In genomic region chr16:11292076-11292748, GRCh38 we compare ENCODE assay signal across 26 cellular contexts. TPM values are rescaled to one million over a fixed set of nuclear protein-coding genes. Genes with fewer than 3 reads are reported as not detected.
DNase-seq lines count a peak whose midpoint lies in the region; ATAC-seq, FAIRE-seq and TF ChIP-seq lines count a peak whose summit lies in the region.
"Had no signal": no experiment of that assay in that cellular context is flagged by ENCODE, and none has a peak within 500 bp of the region (broad histone marks: within the 10 kb centered on the region; RNA-seq: fewer than 3 reads in every experiment).

No MANE protein-coding gene starts in this region.

- FAIRE-seq in endothelial cell of umbilical vein (lab: Jason Lieb, UNC) = peak; percentile 33
- FAIRE-seq: A549, G401.6, GM12892, GM19239 had no signal

- no peaks in the 10 kb centered on the region; the same call in 1 of the 2 replicates for H3K27me3 Mint-ChIP-seq in WTC11 (ENCODE audit: low read depth)
- H3K27me3 Mint-ChIP-seq: CD4-positive, alpha-beta T cell had no signal

- no peaks in the 10 kb centered on the region for H3K9me3 Mint-ChIP-seq in WTC11
- H3K9me3 Mint-ChIP-seq: CD4-positive, alpha-beta T cell; CD8-positive, alpha-beta memory T cell; H9 had no signal

- CTCF ChIA-PET in WTC11 (lab: Charles Lee) (interaction anchor here (0.7 to 2.3 kb wide), 5 partner anchors 36 to 95 kb away, joined by 3 to 13 read pairs (median 3); partner anchors contain the start of gene SOCS1), endothelial cell of umbilical vein (lab: Charles Lee) (interaction anchor here (1.0 to 1.3 kb wide), 2 partner anchors 23 to 41 kb away, joined by 3 read pairs; partner anchors contain the start of gene TNP2)

- no peak for TF ChIP-seq CTCF in WTC11 (IDR thresholded peaks at IDR 0.05)
- TF ChIP-seq CTCF in endothelial cell of umbilical vein (IDR thresholded peaks at IDR 0.05; ENCODE audit: extremely low read depth in 1 of 2, insufficient read depth in 1 of 2, low read depth in 1 of 2, low read length in 2 of 2) = no peak
- TF ChIP-seq CTCF in osteoblast (IDR thresholded peaks at IDR 0.05; ENCODE audit: extremely low read depth, low read depth, low read length) = no peak

- dilution Hi-C loops in endothelial cell of umbilical vein (cut with MboI; ENCODE audit: extremely low pct_ligation_motif_present, low sequenced_read_pairs) = no loop called here

- H3K9me3 ChIP-seq in endothelial cell of umbilical vein (replicated peaks; ENCODE audit: control insufficient read depth, insufficient read depth, low read length) (no peaks in the 10 kb centered on the region), osteoblast (ENCODE audit: low read depth, low read length) (no peaks in the 10 kb centered on the region)
- H3K9me3 ChIP-seq: A549; BE2C; BLaER1 treated with 17β-estradiol and CSF1 and Interleukin-3, amounts not matched to agents 10 nM and 100 nM had no signal

- no peaks in the 10 kb centered on the region for H3K36me3 Mint-ChIP-seq in WTC11

- no peak overlapping the region for H3K4me3 ChIP-seq in endothelial cell of umbilical vein (replicated peaks in 1 of 3; ENCODE audit: insufficient read depth in 1 of 3, low read depth in 1 of 3, low read length in 3 of 3)
- H3K4me3 ChIP-seq in osteoblast (ENCODE audit: insufficient read depth, low read length) = no peak overlapping the region
- H3K4me3 ChIP-seq: A549; BLaER1 treated with 17β-estradiol and CSF1 and Interleukin-3, amounts not matched to agents 10 nM and 100 nM; GM23248 had no signal

- no peak for TF ChIP-seq POLR2A in endothelial cell of umbilical vein (IDR thresholded peaks at IDR 0.05; ENCODE audit: low read depth, low read length)

- H3K4me1 Mint-ChIP-seq in WTC11 = peaks cover 31% of the 10 kb centered on the region

- POLR2A ChIA-PET in WTC11 (lab: Charles Lee) = no interaction called here
- POLR2A ChIA-PET in endothelial cell of umbilical vein (lab: Charles Lee) = interaction anchor here (0.6 kb wide), 1 partner anchor 87 kb away, joined by 3 read pairs; no protein-coding TSS in a partner anchor

- H3K36me3 ChIP-seq in endothelial cell of umbilical vein (ENCODE audit: control insufficient read depth in 2 of 2, extremely low read depth in 1 of 2, insufficient read depth in 2 of 2, low read length in 2 of 2) (no peaks in the 10 kb centered on the region), osteoblast (ENCODE audit: insufficient read depth, low read length) (no peaks in the 10 kb centered on the region)
- H3K36me3 ChIP-seq: BE2C; BLaER1 treated with 17β-estradiol and CSF1 and Interleukin-3, amounts not matched to agents 10 nM and 100 nM had no signal

- no peak for DNase-seq in WTC11 (ENCODE audit: low spot score)
- no peak for DNase-seq in endothelial cell of umbilical vein (ENCODE audit: low read depth, low spot score)
- DNase-seq in osteoblast (ENCODE audit: insufficient read length, low spot score, missing footprints) = peak; percentile 54
- DNase-seq in DMS 273 treated with DMSO at 0.1 percent for 48 hours (lab: John Stamatoyannopoulos, UW) = no peak
- DNase-seq: 8988T; ACHN; AML-193; BE2C; Calu3; CD4-positive, alpha-beta T cell; CD8-positive, alpha-beta memory T cell; COR-L47; DMS153; DND-41; GM23248; H9 had no signal

- H3K79me2 ChIP-seq in endothelial cell of umbilical vein (ENCODE audit: control insufficient read depth, insufficient read depth, low read length) = no peaks in the 10 kb centered on the region
- H3K79me2 ChIP-seq in osteoblast (ENCODE audit: insufficient read depth, low read length) = no peaks in the 10 kb centered on the region

- BruUV-seq in endothelial cell of umbilical vein (replicated peaks; lab: Mats Ljungman, UMichigan) = no TSS peak

- no peak overlapping the region for H3K4me2 ChIP-seq in endothelial cell of umbilical vein (ENCODE audit: insufficient read depth, low read length)
- no peak overlapping the region for H3K4me2 ChIP-seq in osteoblast (ENCODE audit: insufficient read depth, low read length)
- H3K4me2 ChIP-seq: A549 had no signal

- no peaks in the 10 kb centered on the region for H3K9me1 ChIP-seq in endothelial cell of umbilical vein (replicated peaks; ENCODE audit: control insufficient read depth, extremely low read depth, insufficient read depth, low read length)

- H2AFZ ChIP-seq in endothelial cell of umbilical vein (ENCODE audit: low read depth, low read length) = no peak overlapping the region
- no peak overlapping the region for H2AFZ ChIP-seq in osteoblast (ENCODE audit: low read length)
- H2AFZ ChIP-seq: GM23248 had no signal

- H3K9ac ChIP-seq in endothelial cell of umbilical vein (replicated peaks; ENCODE audit: extremely low read depth, insufficient read depth, low read length) = no peak overlapping the region
- H3K9ac ChIP-seq: BLaER1 treated with 17β-estradiol and CSF1 and Interleukin-3, amounts not matched to agents 10 nM and 100 nM; GM23248 had no signal

- no peak overlapping the region for H3K27ac Mint-ChIP-seq in WTC11
- H3K27ac Mint-ChIP-seq: CD14-positive monocyte; CD4-positive, alpha-beta T cell; CD8-positive, alpha-beta memory T cell had no signal

- ATAC-seq in WTC11 = no peak
- ATAC-seq in HG03571 (IDR thresholded peaks at IDR 0.05; ENCODE audit: unreplicated experiment) = no peak
- ATAC-seq in GM18870 (IDR thresholded peaks at IDR 0.05; ENCODE audit: unreplicated experiment) = no peak
- ATAC-seq: A549, HCT116 had no signal

- no peak overlapping the region for H3K4me3 Mint-ChIP-seq in WTC11
- H3K4me3 Mint-ChIP-seq: CD4-positive, alpha-beta T cell; CD8-positive, alpha-beta memory T cell; H9 had no signal

- H3K4me1 ChIP-seq in endothelial cell of umbilical vein (ENCODE audit: control insufficient read depth, extremely low read depth, insufficient read depth, low read length) = no peaks in the 10 kb centered on the region
- peaks cover 7% of the 10 kb centered on the region for H3K4me1 ChIP-seq in osteoblast (ENCODE audit: insufficient read depth, low read length)
- H3K4me1 ChIP-seq: A549 had no signal

- no peak overlapping the region for H3K27ac ChIP-seq in endothelial cell of umbilical vein (ENCODE audit: insufficient read depth, low read depth, low read length)
- H3K27ac ChIP-seq in osteoblast (ENCODE audit: low read depth, low read length) = no peak overlapping the region
- H3K27ac ChIP-seq: A549; BLaER1 treated with 17β-estradiol and CSF1 and Interleukin-3, amounts not matched to agents 10 nM and 100 nM; GM23248 had no signal

- H3K27me3 ChIP-seq in endothelial cell of umbilical vein (ENCODE audit: control insufficient read depth in 2 of 2, insufficient read depth in 2 of 2, low read length in 2 of 2) (peaks cover 0 to 3% of the 10 kb centered on the region in 2 experiments), osteoblast (ENCODE audit: insufficient read depth, low read length) (peaks cover 24% of the 10 kb centered on the region)
- H3K27me3 ChIP-seq: BE2C had no signal

- intact Hi-C loops in endothelial cell of umbilical vein (cut with micrococcal nuclease) = no loop called here

- no peaks in the 10 kb centered on the region for H4K20me1 ChIP-seq in endothelial cell of umbilical vein (replicated peaks; ENCODE audit: control insufficient read depth, extremely low read depth, insufficient read depth, low read length)
- no peaks in the 10 kb centered on the region for H4K20me1 ChIP-seq in osteoblast (ENCODE audit: insufficient read depth, low read length)
- H4K20me1 ChIP-seq: BLaER1 treated with 17β-estradiol and CSF1 and Interleukin-3, amounts not matched to agents 10 nM and 100 nM had no signal

RNA-seq across cellular contexts. Expression of gene PRM1, which starts 11.1 kb away (rescaled TPM):
- total RNA-seq in WTC11 (2021) (0.48 TPM in 1 of 3 replicates, not detected in the others), endothelial cell of umbilical vein (not detected in 2 replicates), osteoblast (not detected in 2 replicates)
- not detected in 2 replicates for polyA plus RNA-seq in endothelial cell of umbilical vein
- not detected in 2 replicates for polyA plus RNA-seq in endothelial cell of umbilical vein (2011; cell fraction: cytosol; rRNA removed)
- polyA plus RNA-seq in endothelial cell of umbilical vein (2011; cell fraction: nucleus; rRNA removed) = not detected in 2 replicates
- polyA plus RNA-seq in endothelial cell of umbilical vein (2012) = not detected in 2 replicates
- not detected in 2 replicates for polyA minus RNA-seq in endothelial cell of umbilical vein
- not detected for polyA minus RNA-seq in endothelial cell of umbilical vein (2011; cell fraction: cytosol; rRNA and poly(A)+ RNA removed)
- polyA minus RNA-seq in endothelial cell of umbilical vein (2011; cell fraction: nucleus; rRNA and poly(A)+ RNA removed) = not detected in 2 replicates
- total RNA-seq: Calu3; CD4-positive, alpha-beta T cell; CD8-positive, alpha-beta memory T cell; GM23248; H4; H9 had no signal
- polyA plus RNA-seq: A549; CD14-positive monocyte; CD8-positive, alpha-beta memory T cell; GM23248 had no signal

RNA-seq across cellular contexts. Expression of gene PRM2, which starts 15.9 kb away (rescaled TPM):
- not detected in 3 replicates for total RNA-seq in WTC11 (2021)
- total RNA-seq in endothelial cell of umbilical vein = not detected in 2 replicates
- not detected in 2 replicates for polyA plus RNA-seq in endothelial cell of umbilical vein
- polyA plus RNA-seq in endothelial cell of umbilical vein (2011; cell fraction: cytosol; rRNA removed) = not detected in 2 replicates
- not detected in 2 replicates for polyA plus RNA-seq in endothelial cell of umbilical vein (2011; cell fraction: nucleus; rRNA removed)
- not detected in 2 replicates for polyA plus RNA-seq in endothelial cell of umbilical vein (2012)
- polyA minus RNA-seq in endothelial cell of umbilical vein = not detected in 2 replicates
- not detected for polyA minus RNA-seq in endothelial cell of umbilical vein (2011; cell fraction: cytosol; rRNA and poly(A)+ RNA removed)
- polyA minus RNA-seq in endothelial cell of umbilical vein (2011; cell fraction: nucleus; rRNA and poly(A)+ RNA removed) = not detected in 2 replicates
- total RNA-seq in osteoblast = not detected in 2 replicates
- total RNA-seq: Calu3; CD4-positive, alpha-beta T cell; CD8-positive, alpha-beta memory T cell; GM23248; H4; H9 had no signal
- polyA plus RNA-seq: A549; CD14-positive monocyte; CD8-positive, alpha-beta memory T cell; GM23248 had no signal

RNA-seq across cellular contexts. Expression of gene PRM3, which starts 18.8 kb away (rescaled TPM):
- total RNA-seq in WTC11 (2021) = not detected in 3 replicates
- not detected in 2 replicates for total RNA-seq in endothelial cell of umbilical vein
- not detected in 2 replicates for polyA plus RNA-seq in endothelial cell of umbilical vein
- not detected in 2 replicates for polyA plus RNA-seq in endothelial cell of umbilical vein (2011; cell fraction: cytosol; rRNA removed)
- not detected in 2 replicates for polyA plus RNA-seq in endothelial cell of umbilical vein (2011; cell fraction: nucleus; rRNA removed)
- polyA plus RNA-seq in endothelial cell of umbilical vein (2012) = not detected in 2 replicates
- not detected in 2 replicates for polyA minus RNA-seq in endothelial cell of umbilical vein
- not detected for polyA minus RNA-seq in endothelial cell of umbilical vein (2011; cell fraction: cytosol; rRNA and poly(A)+ RNA removed)
- polyA minus RNA-seq in endothelial cell of umbilical vein (2011; cell fraction: nucleus; rRNA and poly(A)+ RNA removed) = not detected in 2 replicates
- total RNA-seq in osteoblast = not detected in 2 replicates
- total RNA-seq: Calu3; CD4-positive, alpha-beta T cell; CD8-positive, alpha-beta memory T cell; GM23248; H4; H9 had no signal
- polyA plus RNA-seq: A549; CD14-positive monocyte; CD8-positive, alpha-beta memory T cell; GM23248 had no signal

RNA-seq across cellular contexts. Expression of gene TNP2, which starts 23.1 kb away (rescaled TPM):
- not detected in 3 replicates for total RNA-seq in WTC11 (2021)
- not detected in 2 replicates for total RNA-seq in endothelial cell of umbilical vein
- polyA plus RNA-seq in endothelial cell of umbilical vein = not detected in 2 replicates
- polyA plus RNA-seq in endothelial cell of umbilical vein (2011; cell fraction: cytosol; rRNA removed) = not detected in 2 replicates
- not detected in 2 replicates for polyA plus RNA-seq in endothelial cell of umbilical vein (2011; cell fraction: nucleus; rRNA removed)
- polyA plus RNA-seq in endothelial cell of umbilical vein (2012) = not detected in 2 replicates
- polyA minus RNA-seq in endothelial cell of umbilical vein = not detected in 2 replicates
- not detected for polyA minus RNA-seq in endothelial cell of umbilical vein (2011; cell fraction: cytosol; rRNA and poly(A)+ RNA removed)
- polyA minus RNA-seq in endothelial cell of umbilical vein (2011; cell fraction: nucleus; rRNA and poly(A)+ RNA removed) = not detected in 2 replicates
- not detected in 2 replicates for total RNA-seq in osteoblast
- total RNA-seq: Calu3; CD4-positive, alpha-beta T cell; CD8-positive, alpha-beta memory T cell; GM23248; H4; H9 had no signal
- polyA plus RNA-seq: A549; CD14-positive monocyte; CD8-positive, alpha-beta memory T cell; GM23248 had no signal

RNA-seq across cellular contexts. Expression of gene SOCS1, which starts 36.2 kb away (rescaled TPM):
- total RNA-seq in WTC11 (2021) (62.3 to 67.1 TPM (median 62.5 TPM) in 3 replicates), endothelial cell of umbilical vein (0.81 and 1.1 TPM in 2 replicates), osteoblast (1.1 and 1.8 TPM in 2 replicates)
- 1.2 and 1.7 TPM in 2 replicates for polyA plus RNA-seq in endothelial cell of umbilical vein
- 0.71 and 1.0 TPM in 2 replicates for polyA plus RNA-seq in endothelial cell of umbilical vein (2011; cell fraction: cytosol; rRNA removed)
- 3.0 TPM in 2 replicates for polyA plus RNA-seq in endothelial cell of umbilical vein (2011; cell fraction: nucleus; rRNA removed)
- polyA plus RNA-seq in endothelial cell of umbilical vein (2012) = 0.19 and 1.1 TPM in 2 replicates
- polyA minus RNA-seq in endothelial cell of umbilical vein = 0.85 and 1.1 TPM in 2 replicates
- polyA minus RNA-seq in endothelial cell of umbilical vein (2011; cell fraction: cytosol; rRNA and poly(A)+ RNA removed) = 8.0 TPM
- 4.4 and 13.2 TPM in 2 replicates for polyA minus RNA-seq in endothelial cell of umbilical vein (2011; cell fraction: nucleus; rRNA and poly(A)+ RNA removed)
